ENCODE assay signal across 1 cellular context in the genomic region with DNA sequence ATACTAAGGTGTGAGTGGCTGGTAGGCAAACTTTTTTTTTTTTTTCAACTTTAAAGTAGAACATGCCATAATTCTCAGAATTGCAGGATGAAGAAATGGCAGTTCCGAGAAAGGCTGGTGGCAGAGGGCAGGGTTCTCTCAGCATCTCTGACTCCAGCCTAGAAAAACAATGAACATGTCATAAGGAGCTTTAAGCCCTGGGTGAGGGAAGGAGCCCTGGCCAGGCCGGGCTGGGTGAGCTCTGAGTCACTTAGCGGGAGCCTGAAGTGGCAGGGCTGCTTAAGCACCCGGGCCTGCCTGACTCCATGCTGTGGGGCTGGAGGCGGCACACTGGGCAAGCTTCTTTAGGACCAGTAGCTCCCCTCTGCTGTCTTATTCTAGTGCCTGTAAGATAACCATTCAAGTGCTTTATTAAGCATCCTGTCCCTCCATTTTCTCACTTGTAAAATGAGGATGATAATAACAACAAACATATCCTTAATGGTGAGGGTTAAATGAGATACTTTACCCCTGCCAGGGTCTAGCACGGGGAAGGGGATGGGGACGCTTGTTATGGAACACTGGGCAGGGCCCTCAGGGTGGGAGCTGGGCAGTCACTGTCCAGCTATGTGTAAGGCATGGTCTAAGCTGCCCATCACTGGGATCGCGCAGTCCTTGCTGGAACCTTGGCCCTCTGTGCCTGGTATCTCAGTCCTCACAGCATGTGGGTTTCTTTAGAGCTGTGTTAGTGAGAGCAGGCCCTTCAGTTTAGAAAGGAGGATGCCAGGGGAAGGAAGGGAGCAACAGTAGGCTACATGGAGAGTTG.
TF ChIP-seq lines count a peak whose summit lies in the region.

No MANE protein-coding gene starts in this region.

TF ChIP-seq in GM23338, 12 proteins besides CTCF, POLR2A, EP300 and RAD21 (continued from another document):
- TF ChIP-seq, protein P1, sequence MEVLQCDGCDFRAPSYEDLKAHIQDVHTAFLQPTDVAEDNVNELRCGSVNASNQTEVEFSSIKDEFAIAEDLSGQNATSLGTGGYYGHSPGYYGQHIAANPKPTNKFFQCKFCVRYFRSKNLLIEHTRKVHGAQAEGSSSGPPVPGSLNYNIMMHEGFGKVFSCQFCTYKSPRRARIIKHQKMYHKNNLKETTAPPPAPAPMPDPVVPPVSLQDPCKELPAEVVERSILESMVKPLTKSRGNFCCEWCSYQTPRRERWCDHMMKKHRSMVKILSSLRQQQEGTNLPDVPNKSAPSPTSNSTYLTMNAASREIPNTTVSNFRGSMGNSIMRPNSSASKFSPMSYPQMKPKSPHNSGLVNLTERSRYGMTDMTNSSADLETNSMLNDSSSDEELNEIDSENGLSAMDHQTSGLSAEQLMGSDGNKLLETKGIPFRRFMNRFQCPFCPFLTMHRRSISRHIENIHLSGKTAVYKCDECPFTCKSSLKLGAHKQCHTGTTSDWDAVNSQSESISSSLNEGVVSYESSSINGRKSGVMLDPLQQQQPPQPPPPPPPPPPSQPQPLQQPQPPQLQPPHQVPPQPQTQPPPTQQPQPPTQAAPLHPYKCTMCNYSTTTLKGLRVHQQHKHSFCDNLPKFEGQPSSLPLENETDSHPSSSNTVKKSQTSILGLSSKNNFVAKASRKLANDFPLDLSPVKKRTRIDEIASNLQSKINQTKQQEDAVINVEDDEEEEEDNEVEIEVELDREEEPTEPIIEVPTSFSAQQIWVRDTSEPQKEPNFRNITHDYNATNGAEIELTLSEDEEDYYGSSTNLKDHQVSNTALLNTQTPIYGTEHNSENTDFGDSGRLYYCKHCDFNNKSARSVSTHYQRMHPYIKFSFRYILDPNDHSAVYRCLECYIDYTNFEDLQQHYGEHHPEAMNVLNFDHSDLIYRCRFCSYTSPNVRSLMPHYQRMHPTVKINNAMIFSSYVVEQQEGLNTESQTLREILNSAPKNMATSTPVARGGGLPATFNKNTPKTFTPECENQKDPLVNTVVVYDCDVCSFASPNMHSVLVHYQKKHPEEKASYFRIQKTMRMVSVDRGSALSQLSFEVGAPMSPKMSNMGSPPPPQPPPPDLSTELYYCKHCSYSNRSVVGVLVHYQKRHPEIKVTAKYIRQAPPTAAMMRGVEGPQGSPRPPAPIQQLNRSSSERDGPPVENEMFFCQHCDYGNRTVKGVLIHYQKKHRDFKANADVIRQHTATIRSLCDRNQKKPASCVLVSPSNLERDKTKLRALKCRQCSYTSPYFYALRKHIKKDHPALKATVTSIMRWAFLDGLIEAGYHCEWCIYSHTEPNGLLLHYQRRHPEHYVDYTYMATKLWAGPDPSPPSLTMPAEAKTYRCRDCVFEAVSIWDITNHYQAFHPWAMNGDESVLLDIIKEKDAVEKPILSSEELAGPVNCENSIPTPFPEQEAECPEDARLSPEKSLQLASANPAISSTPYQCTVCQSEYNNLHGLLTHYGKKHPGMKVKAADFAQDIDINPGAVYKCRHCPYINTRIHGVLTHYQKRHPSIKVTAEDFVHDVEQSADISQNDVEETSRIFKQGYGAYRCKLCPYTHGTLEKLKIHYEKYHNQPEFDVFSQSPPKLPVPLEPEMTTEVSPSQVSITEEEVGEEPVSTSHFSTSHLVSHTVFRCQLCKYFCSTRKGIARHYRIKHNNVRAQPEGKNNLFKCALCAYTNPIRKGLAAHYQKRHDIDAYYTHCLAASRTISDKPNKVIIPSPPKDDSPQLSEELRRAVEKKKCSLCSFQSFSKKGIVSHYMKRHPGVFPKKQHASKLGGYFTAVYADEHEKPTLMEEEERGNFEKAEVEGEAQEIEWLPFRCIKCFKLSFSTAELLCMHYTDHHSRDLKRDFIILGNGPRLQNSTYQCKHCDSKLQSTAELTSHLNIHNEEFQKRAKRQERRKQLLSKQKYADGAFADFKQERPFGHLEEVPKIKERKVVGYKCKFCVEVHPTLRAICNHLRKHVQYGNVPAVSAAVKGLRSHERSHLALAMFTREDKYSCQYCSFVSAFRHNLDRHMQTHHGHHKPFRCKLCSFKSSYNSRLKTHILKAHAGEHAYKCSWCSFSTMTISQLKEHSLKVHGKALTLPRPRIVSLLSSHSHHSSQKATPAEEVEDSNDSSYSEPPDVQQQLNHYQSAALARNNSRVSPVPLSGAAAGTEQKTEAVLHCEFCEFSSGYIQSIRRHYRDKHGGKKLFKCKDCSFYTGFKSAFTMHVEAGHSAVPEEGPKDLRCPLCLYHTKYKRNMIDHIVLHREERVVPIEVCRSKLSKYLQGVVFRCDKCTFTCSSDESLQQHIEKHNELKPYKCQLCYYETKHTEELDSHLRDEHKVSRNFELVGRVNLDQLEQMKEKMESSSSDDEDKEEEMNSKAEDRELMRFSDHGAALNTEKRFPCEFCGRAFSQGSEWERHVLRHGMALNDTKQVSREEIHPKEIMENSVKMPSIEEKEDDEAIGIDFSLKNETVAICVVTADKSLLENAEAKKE (CRISPR knock-in tag; IDR thresholded peaks at IDR 0.05) = no peak
- TF ChIP-seq NANOG (IDR thresholded peaks at IDR 0.05; ENCODE audit: borderline replicate concordance) = no peak
- no peak for TF ChIP-seq ZNF331 (CRISPR knock-in tag; IDR thresholded peaks at IDR 0.05; ENCODE audit: low read depth)
- TF ChIP-seq EZH2phosphoT487 (IDR thresholded peaks at IDR 0.05; ENCODE audit: unreplicated experiment) = no peak
- no peak for TF ChIP-seq POLR2AphosphoS5 (IDR thresholded peaks at IDR 0.05; ENCODE audit: low read depth)
- TF ChIP-seq CREB1 (CRISPR knock-in tag; IDR thresholded peaks at IDR 0.05; ENCODE audit: low read depth) = no peak
- no peak for TF ChIP-seq JUNB (IDR thresholded peaks at IDR 0.05; ENCODE audit: unreplicated experiment)
